13 cellular contexts compared by ENCODE assay signal in the genomic region with DNA sequence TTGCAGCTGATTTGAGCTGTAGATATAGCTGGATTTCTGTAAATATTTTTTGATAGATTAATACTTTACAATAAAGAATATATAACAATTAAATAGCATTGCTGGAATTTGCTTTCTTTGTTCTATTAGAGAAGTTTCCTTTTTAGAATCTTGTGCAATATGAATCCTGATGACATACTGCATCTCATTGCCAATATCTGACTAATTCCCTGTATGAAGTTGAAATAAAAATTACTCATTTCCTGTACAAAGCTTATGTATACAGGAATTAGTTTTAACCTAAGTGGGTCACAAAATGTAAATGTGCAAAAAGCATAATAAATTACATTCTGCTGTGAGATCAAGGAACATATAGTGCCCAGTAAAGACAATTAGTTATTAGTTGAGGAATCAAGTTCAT.
DNase-seq lines count a peak whose midpoint lies in the region; ATAC-seq and TF ChIP-seq lines count a peak whose summit lies in the region.
"Had no signal": no experiment of that assay in that cellular context is flagged by ENCODE, and none has a peak within 500 bp of the region (broad histone marks: within the 10 kb centered on the region; RNA-seq: fewer than 3 reads in every experiment).

No MANE protein-coding gene starts in this region.

- no peaks in the 10 kb centered on the region for H3K4me1 Mint-ChIP-seq in activated CD8-positive, alpha-beta memory T cell treated with anti-CD3 and anti-CD28 coated beads, Interleukin-2, amount 10 ng/mL, durations not matched to agents 7 days and 5 days
- no peaks in the 10 kb centered on the region for H3K4me1 Mint-ChIP-seq in activated T-helper 17 cell treated with anti-CD3 and anti-CD28 coated beads, Interleukin-2, amount 50 U/mL, for 72 hours
- H3K4me1 Mint-ChIP-seq: activated naive CD4-positive, alpha-beta T cell treated with anti-CD3 and anti-CD28 coated beads, Interleukin-2, amount 10 ng/mL, durations not matched to agents 7 days and 5 days had no signal

- H3K27ac ChIP-seq in PC-3 (ENCODE audit: low read length), result peak overlapping the region; percentile 26
- peak overlapping the region; percentile 70 for H3K27ac ChIP-seq in osteoblast (ENCODE audit: low read depth, low read length)
- no peak overlapping the region for H3K27ac ChIP-seq in effector memory CD4-positive, alpha-beta T cell (ENCODE audit: insufficient read depth, low read length, poor library complexity, severe bottlenecking)
- H3K27ac ChIP-seq: psoas muscle had no signal

- no peak overlapping the region for H3K27ac Mint-ChIP-seq in activated CD8-positive, alpha-beta memory T cell treated with anti-CD3 and anti-CD28 coated beads, Interleukin-2, amount 10 ng/mL, durations not matched to agents 7 days and 5 days
- H3K27ac Mint-ChIP-seq in activated T-helper 17 cell treated with anti-CD3 and anti-CD28 coated beads, Interleukin-2, amount 50 U/mL, for 72 hours, result no peak overlapping the region
- H3K27ac Mint-ChIP-seq: activated naive CD4-positive, alpha-beta T cell treated with anti-CD3 and anti-CD28 coated beads, Interleukin-2, amount 10 ng/mL, durations not matched to agents 7 days and 5 days had no signal

- H3K9ac ChIP-seq in PC-3 (ENCODE audit: low read length), result no peak overlapping the region

- H3K36me3 ChIP-seq in PC-3 (ENCODE audit: low read depth, low read length) (no peaks in the 10 kb centered on the region), osteoblast (ENCODE audit: insufficient read depth, low read length) (no peaks in the 10 kb centered on the region)
- H3K36me3 ChIP-seq in effector memory CD4-positive, alpha-beta T cell (ENCODE audit: control insufficient read depth, insufficient read depth, low read length), result no peaks in the 10 kb centered on the region

- TF ChIP-seq CTCF in PC-3 (conservative IDR thresholded peaks at IDR 0.05; ENCODE audit: low read depth, low read length) (no peak), osteoblast (IDR thresholded peaks at IDR 0.05; ENCODE audit: extremely low read depth, low read depth, low read length) (no peak)

- DNase-seq in Daoy (ENCODE audit: low read depth) (peak; percentile 3), PC-3 (peak; percentile 87), dedifferentiated amniotic fluid mesenchymal stem cell (ENCODE audit: extremely low spot score) (peak; percentile 83), osteoblast (ENCODE audit: insufficient read length, low spot score, missing footprints) (peak; percentile 80), NCI-H146 (lab: John Stamatoyannopoulos, UW) (no peak)
- no peak for DNase-seq in effector memory CD4-positive, alpha-beta T cell
- no peak for DNase-seq in activated CD8-positive, alpha-beta memory T cell treated with anti-CD3 and anti-CD28 coated beads, Interleukin-2, amount 10 ng/mL, durations not matched to agents 7 days and 5 days
- DNase-seq: activated naive CD4-positive, alpha-beta T cell treated with anti-CD3 and anti-CD28 coated beads, Interleukin-2, amount 10 ng/mL, durations not matched to agents 7 days and 5 days; Kasumi-1; NCI-H2171 treated with DMSO at 0.1 percent for 48 hours; psoas muscle; substantia nigra had no signal

- no peaks in the 10 kb centered on the region for H3K9me2 ChIP-seq in PC-3 (replicated peaks; ENCODE audit: low read length)

- H4K20me1 ChIP-seq in PC-3 (ENCODE audit: low read length) (no peaks in the 10 kb centered on the region), osteoblast (ENCODE audit: insufficient read depth, low read length) (no peaks in the 10 kb centered on the region)

- peak; percentile 95 for ATAC-seq in PC-3
- ATAC-seq in activated CD8-positive, alpha-beta memory T cell treated with anti-CD3 and anti-CD28 coated beads, Interleukin-2, amount 10 ng/mL, durations not matched to agents 7 days and 5 days, result no peak
- no peak for ATAC-seq in activated T-helper 17 cell treated with anti-CD3 and anti-CD28 coated beads, Interleukin-2, amount 50 U/mL, for 72 hours (replicated peaks)
- ATAC-seq: psoas muscle had no signal

- H3K4me3 ChIP-seq in PC-3 (ENCODE audit: low read length) (no peak overlapping the region), osteoblast (ENCODE audit: insufficient read depth, low read length) (no peak overlapping the region)
- no peak overlapping the region for H3K4me3 ChIP-seq in effector memory CD4-positive, alpha-beta T cell (ENCODE audit: insufficient read depth, low read depth, low read length, poor library complexity, severe bottlenecking)
- H3K4me3 ChIP-seq: psoas muscle had no signal

- H3K79me2 ChIP-seq in PC-3 (ENCODE audit: low read length), result no peaks in the 10 kb centered on the region
- no peaks in the 10 kb centered on the region for H3K79me2 ChIP-seq in osteoblast (ENCODE audit: insufficient read depth, low read length)

- H2AFZ ChIP-seq in PC-3 (ENCODE audit: low read length), result no peak overlapping the region
- no peak overlapping the region for H2AFZ ChIP-seq in osteoblast (ENCODE audit: low read length)

- H3K4me2 ChIP-seq in PC-3 (ENCODE audit: low read length) (peak overlapping the region; percentile 33), osteoblast (ENCODE audit: insufficient read depth, low read length) (peak overlapping the region; percentile 46)

- no peaks in the 10 kb centered on the region for H3K27me3 Mint-ChIP-seq in activated CD8-positive, alpha-beta memory T cell treated with anti-CD3 and anti-CD28 coated beads, Interleukin-2, amount 10 ng/mL, durations not matched to agents 7 days and 5 days
- H3K27me3 Mint-ChIP-seq in activated T-helper 17 cell treated with anti-CD3 and anti-CD28 coated beads, Interleukin-2, amount 50 U/mL, for 72 hours, result no peaks in the 10 kb centered on the region
- H3K27me3 Mint-ChIP-seq: activated naive CD4-positive, alpha-beta T cell treated with anti-CD3 and anti-CD28 coated beads, Interleukin-2, amount 10 ng/mL, durations not matched to agents 7 days and 5 days had no signal

- H3F3A ChIP-seq in PC-3 (ENCODE audit: low read length, unreplicated experiment), result no peaks in the 10 kb centered on the region

- no TSS peak for BruUV-seq in PC-3 (replicated peaks; lab: Mats Ljungman, UMichigan)

- POLR2A ChIA-PET in PC-3 (lab: Charles Lee; ENCODE audit: unreplicated experiment), result interaction anchor here (0.6 kb wide), 1 partner anchor 330 kb away, joined by 5 read pairs; no protein-coding TSS in a partner anchor

- no peaks in the 10 kb centered on the region for H3K36me3 Mint-ChIP-seq in activated CD8-positive, alpha-beta memory T cell treated with anti-CD3 and anti-CD28 coated beads, Interleukin-2, amount 10 ng/mL, durations not matched to agents 7 days and 5 days
- no peaks in the 10 kb centered on the region for H3K36me3 Mint-ChIP-seq in activated T-helper 17 cell treated with anti-CD3 and anti-CD28 coated beads, Interleukin-2, amount 50 U/mL, for 72 hours (ENCODE audit: low read depth)
- H3K36me3 Mint-ChIP-seq: activated naive CD4-positive, alpha-beta T cell treated with anti-CD3 and anti-CD28 coated beads, Interleukin-2, amount 10 ng/mL, durations not matched to agents 7 days and 5 days had no signal

- H3K9me3 ChIP-seq in PC-3 (ENCODE audit: low read length) (no peaks in the 10 kb centered on the region), osteoblast (ENCODE audit: low read depth, low read length) (no peaks in the 10 kb centered on the region)
- H3K9me3 ChIP-seq in effector memory CD4-positive, alpha-beta T cell (ENCODE audit: control insufficient read depth, low read length), result no peaks in the 10 kb centered on the region
- H3K9me3 ChIP-seq: psoas muscle had no signal

- peaks cover 14% of the 10 kb centered on the region for H3K4me1 ChIP-seq in PC-3 (ENCODE audit: insufficient read depth, low read length)
- H3K4me1 ChIP-seq in osteoblast (ENCODE audit: insufficient read depth, low read length), result peaks cover 19% of the 10 kb centered on the region
- no peaks in the 10 kb centered on the region for H3K4me1 ChIP-seq in effector memory CD4-positive, alpha-beta T cell (ENCODE audit: control insufficient read depth, insufficient read depth, low read length, poor library complexity, severe bottlenecking)
- H3K4me1 ChIP-seq: psoas muscle had no signal

- no peak overlapping the region for H3K4me3 Mint-ChIP-seq in activated CD8-positive, alpha-beta memory T cell treated with anti-CD3 and anti-CD28 coated beads, Interleukin-2, amount 10 ng/mL, durations not matched to agents 7 days and 5 days
- H3K4me3 Mint-ChIP-seq in activated T-helper 17 cell treated with anti-CD3 and anti-CD28 coated beads, Interleukin-2, amount 50 U/mL, for 72 hours, result no peak overlapping the region
- H3K4me3 Mint-ChIP-seq: activated naive CD4-positive, alpha-beta T cell treated with anti-CD3 and anti-CD28 coated beads, Interleukin-2, amount 10 ng/mL, durations not matched to agents 7 days and 5 days had no signal

- H3K9me3 Mint-ChIP-seq in activated CD8-positive, alpha-beta memory T cell treated with anti-CD3 and anti-CD28 coated beads, Interleukin-2, amount 10 ng/mL, durations not matched to agents 7 days and 5 days (ENCODE audit: low read depth), result no peaks in the 10 kb centered on the region
- H3K9me3 Mint-ChIP-seq in activated T-helper 17 cell treated with anti-CD3 and anti-CD28 coated beads, Interleukin-2, amount 50 U/mL, for 72 hours, result no peaks in the 10 kb centered on the region
- H3K9me3 Mint-ChIP-seq: activated naive CD4-positive, alpha-beta T cell treated with anti-CD3 and anti-CD28 coated beads, Interleukin-2, amount 10 ng/mL, durations not matched to agents 7 days and 5 days had no signal

- H3K27me3 ChIP-seq in PC-3 (ENCODE audit: low read length), result no peaks in the 10 kb centered on the region
- no peaks in the 10 kb centered on the region for H3K27me3 ChIP-seq in osteoblast (ENCODE audit: insufficient read depth, low read length)
- no peaks in the 10 kb centered on the region for H3K27me3 ChIP-seq in effector memory CD4-positive, alpha-beta T cell (replicated peaks; ENCODE audit: control insufficient read depth, insufficient read depth, low read length, poor library complexity, severe bottlenecking)

- intact Hi-C loops in PC-3 (cut with micrococcal nuclease), result loop anchor here (5.0 kb wide), 1 partner anchor 75 kb away; a partner anchor contains a TSS

- CTCF ChIA-PET in PC-3 (lab: Charles Lee), result no interaction called here
- CTCF ChIA-PET in activated CD8-positive, alpha-beta memory T cell treated with anti-CD3 and anti-CD28 coated beads, Interleukin-2, amount 10 ng/mL, durations not matched to agents 7 days and 5 days (lab: Charles Lee), result interaction anchor here (0.6 kb wide), 1 partner anchor 1262 kb away, joined by 3 read pairs; no protein-coding TSS in a partner anchor

Comparison
In these comparisons a context has a peak if more than half of its experiments do, and no peak if none do; other contexts are left out.
1. DNase-seq: peak in Daoy (single experiment), PC-3 (single experiment), dedifferentiated amniotic fluid mesenchymal stem cell (single experiment) and osteoblast (single experiment); none in effector memory CD4-positive, alpha-beta T cell (0 of 3), activated CD8-positive, alpha-beta memory T cell treated with anti-CD3 and anti-CD28 coated beads, Interleukin-2, amount 10 ng/mL, durations not matched to agents 7 days and 5 days (single experiment) and NCI-H146 (single experiment).